Comparison of ENCODE assay signal across 1 cellular context in the genomic region with DNA sequence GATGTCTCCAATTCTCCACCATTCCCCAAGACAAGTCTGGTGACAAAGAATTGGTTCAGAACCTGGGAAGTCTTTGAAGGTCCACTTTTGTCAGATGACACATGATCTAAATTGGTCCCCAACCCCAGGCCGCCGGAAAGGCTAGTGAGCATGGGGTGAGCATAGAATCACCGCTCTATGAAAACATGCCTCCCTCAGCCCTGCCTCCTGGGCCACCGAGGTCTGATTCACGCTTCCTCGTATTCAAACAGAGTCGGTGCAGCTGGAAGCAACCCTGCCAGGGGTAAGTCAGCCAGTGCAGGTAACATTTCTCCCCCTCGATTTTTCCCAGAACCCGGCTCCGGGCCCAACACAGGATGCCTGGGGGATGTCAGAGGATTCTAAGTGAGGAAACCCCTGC.
TF ChIP-seq lines count a peak whose summit lies in the region.

No MANE protein-coding gene starts in this region.

TF ChIP-seq in endothelial cell of umbilical vein, 7 proteins besides CTCF, POLR2A, EP300 and RAD21:
- TF ChIP-seq, protein P1, sequence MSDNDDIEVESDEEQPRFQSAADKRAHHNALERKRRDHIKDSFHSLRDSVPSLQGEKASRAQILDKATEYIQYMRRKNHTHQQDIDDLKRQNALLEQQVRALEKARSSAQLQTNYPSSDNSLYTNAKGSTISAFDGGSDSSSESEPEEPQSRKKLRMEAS (IDR thresholded peaks at IDR 0.05; ENCODE audit: insufficient read depth, insufficient read length), result no peak
- TF ChIP-seq EZH2 (IDR thresholded peaks at IDR 0.05; ENCODE audit: borderline replicate concordance, low read depth, low read length, severe bottlenecking) (no peak), FOS (IDR thresholded peaks at IDR 0.05; ENCODE audit: borderline replicate concordance, insufficient read depth, low read length) (peak; percentile 86), MYC (IDR thresholded peaks at IDR 0.05; ENCODE audit: low read depth, low read length) (peak; percentile 45), JUN (IDR thresholded peaks at IDR 0.05; ENCODE audit: borderline replicate concordance, insufficient read depth, insufficient read length, low read depth) (peak; percentile 41), POLR2AphosphoS5 (IDR thresholded peaks at IDR 0.05; ENCODE audit: insufficient read depth, low read depth, low read length) (peak; percentile 77), GATA2 (IDR thresholded peaks at IDR 0.05; ENCODE audit: insufficient read depth, insufficient read length, low read depth, low read length) (peak; percentile 39)
TF ChIP-seq in endothelial cell of umbilical vein: peak in this region for 5.
